ENCODE assay signal across 9 cellular contexts in genomic region chr15:57592426-57592825, GRCh38. TPM values are rescaled to one million over a fixed set of nuclear protein-coding genes. Genes with fewer than 3 reads are reported as not detected.
A peak's percentile ranks its signal among the peaks of the same experiment; 100 is the strongest.
DNase-seq lines count a peak whose midpoint lies in the region; ATAC-seq and TF ChIP-seq lines count a peak whose summit lies in the region.
"Had no signal": no experiment of that assay in that cellular context is flagged by ENCODE, and none has a peak within 500 bp of the region (broad histone marks: within the 10 kb centered on the region; RNA-seq: fewer than 3 reads in every experiment).

No MANE protein-coding gene starts in this region.

- peak overlapping the region; percentile 77 for H3K9ac ChIP-seq in mucosa of stomach (ENCODE audit: low read length)

- peak overlapping the region; percentile 68 for H3K4me3 Mint-ChIP-seq in MCF 10A (ENCODE audit: unreplicated experiment)

- H3K27me3 ChIP-seq in cardiac muscle cell (no peaks in the 10 kb centered on the region), mucosa of stomach (ENCODE audit: control insufficient read depth, insufficient read depth, low read length) (no peaks in the 10 kb centered on the region), upper lobe of left lung (peaks cover 0 to 9% (median under 1%) of the 10 kb centered on the region in 4 donors)

- peak in 1 of 2 donors; percentile 37 for DNase-seq in cardiac muscle cell (ENCODE audit: low read depth in 1 of 2, low spot score in 1 of 2)
- no peak for DNase-seq in left cardiac atrium
- no peak for DNase-seq in MCF 10A (ENCODE audit: unreplicated experiment)
- peak in 1 of 2 donors; percentile 27 for DNase-seq in upper lobe of left lung
- no peak for DNase-seq in mucosa of gallbladder (ENCODE audit: low spot score)
- no peak for DNase-seq in NCI-H2081 treated with DMSO at 0.1 percent for 48 hours (lab: John Stamatoyannopoulos, UW)
- DNase-seq: OCI-M1 had no signal

- H3K27ac Mint-ChIP-seq in MCF 10A (ENCODE audit: low read depth, unreplicated experiment): no peak overlapping the region

- H3K36me3 Mint-ChIP-seq in MCF 10A (ENCODE audit: insufficient read depth, unreplicated experiment): peaks cover 4% of the 10 kb centered on the region

- intact Hi-C loops in left cardiac atrium (cut with DNase I) (no loop called here), MCF 10A (cut with micrococcal nuclease) (no loop called here)

- 44 to 62% methylated on average over 5 of the region's 5 CpGs for WGBS in upper lobe of left lung, 2 donors

- H3K9me3 Mint-ChIP-seq in MCF 10A (ENCODE audit: unreplicated experiment): no peaks in the 10 kb centered on the region

- peaks cover 25% of the 10 kb centered on the region for H3K4me1 Mint-ChIP-seq in MCF 10A (ENCODE audit: insufficient read depth, unreplicated experiment)

- H3K4me1 ChIP-seq in cardiac muscle cell (ENCODE audit: low read depth) (peaks cover 39% of the 10 kb centered on the region), mucosa of stomach (ENCODE audit: control insufficient read depth, insufficient read depth, low read length) (peaks cover 66% of the 10 kb centered on the region), upper lobe of left lung (peaks cover 32 to 69% (median 48%) of the 10 kb centered on the region in 4 donors)

- H3K36me3 ChIP-seq in cardiac muscle cell (no peaks in the 10 kb centered on the region), mucosa of stomach (ENCODE audit: control insufficient read depth, insufficient read depth, low read length) (no peaks in the 10 kb centered on the region), upper lobe of left lung (no peaks in the 10 kb centered on the region)

- POLR2A ChIA-PET in MCF 10A (lab: Yijun Ruan, JAX): interaction anchor here (0.6 to 1.4 kb wide), 3 partner anchors 27 to 551 kb away, joined by 3 to 5 read pairs (median 5); partner anchors contain the start of gene POLR2M

- H3K4me3 ChIP-seq in cardiac muscle cell: peak overlapping the region; percentile 51
- H3K4me3 ChIP-seq in mucosa of stomach (ENCODE audit: low read length): peak overlapping the region; percentile 40
- peak overlapping the region; percentile 56 to 73 (median 62) for H3K4me3 ChIP-seq in upper lobe of left lung

- CTCF ChIA-PET in MCF 10A (lab: Yijun Ruan, JAX): interaction anchor here (0.6 to 0.7 kb wide), 2 partner anchors 45 to 105 kb away, joined by 3 read pairs; no protein-coding TSS in a partner anchor

- H3K9me3 ChIP-seq in cardiac muscle cell (ENCODE audit: low read depth) (no peaks in the 10 kb centered on the region), mucosa of stomach (ENCODE audit: control insufficient read depth, low read length) (no peaks in the 10 kb centered on the region), upper lobe of left lung (no peaks in the 10 kb centered on the region)

- TF ChIP-seq POLR2A in upper lobe of left lung (IDR thresholded peaks at IDR 0.05): no peak

- no peak for ATAC-seq in left cardiac atrium
- ATAC-seq in upper lobe of left lung (ENCODE audit: low FRiP score in 2 of 2): no peak
- no peak for ATAC-seq in GM18870 (IDR thresholded peaks at IDR 0.05; ENCODE audit: unreplicated experiment)

- no peaks in the 10 kb centered on the region for H3K27me3 Mint-ChIP-seq in MCF 10A (ENCODE audit: insufficient read depth, unreplicated experiment)

- TF ChIP-seq EP300 in upper lobe of left lung (IDR thresholded peaks at IDR 0.05): no peak

- TF ChIP-seq CTCF in cardiac muscle cell (IDR thresholded peaks at IDR 0.05; ENCODE audit: low read depth, low read length) (no peak), MCF 10A (IDR thresholded peaks at IDR 0.05; ENCODE audit: unreplicated experiment) (no peak), upper lobe of left lung (IDR thresholded peaks at IDR 0.05) (no peak)

- no TSS peak for BruUV-seq in MCF 10A (replicated peaks; lab: Mats Ljungman, UMichigan)

- H3K27ac ChIP-seq in cardiac muscle cell (peak overlapping the region; percentile 52), upper lobe of left lung (peak overlapping the region; percentile 75 to 91 (median 84))

RNA-seq across cellular contexts. Expression of gene MYZAP, which starts 0.7 kb away (rescaled TPM):
- 103 and 143 TPM in 2 replicates for total RNA-seq in cardiac muscle cell
- polyA plus RNA-seq in cardiac muscle cell: 175 and 230 TPM in 2 replicates
- total RNA-seq in left cardiac atrium: 100 to 1,000 TPM; 429 to 452 TPM
- 0.96 and 1.3 TPM in 2 replicates for total RNA-seq in MCF 10A (2022)
- 10 to 100 TPM; 22.0 to 54.3 (median 30.4) TPM for total RNA-seq in upper lobe of left lung
- 8.2 TPM for total RNA-seq in mucosa of gallbladder
